ENCODE assay signal across 1 cellular context in the genomic region with DNA sequence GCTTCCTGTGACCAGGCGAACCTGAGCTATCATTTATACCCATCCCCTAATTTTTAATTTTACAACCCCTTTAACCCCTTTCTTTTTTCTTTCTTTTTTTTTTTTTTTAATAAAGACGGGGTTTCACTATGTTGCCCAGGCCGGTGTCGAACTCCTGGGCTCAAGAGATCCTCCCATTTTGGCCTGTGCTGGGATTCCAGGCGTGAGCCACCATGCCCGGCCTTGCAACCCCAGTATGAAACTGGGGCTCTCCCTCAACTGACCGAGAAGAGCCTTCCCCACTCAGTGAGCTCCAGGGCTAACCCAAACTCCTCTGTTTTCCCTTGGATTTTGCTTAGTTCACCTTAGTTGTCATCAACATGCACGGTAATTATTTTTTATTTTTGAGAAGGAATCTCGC.
TF ChIP-seq lines count a peak whose summit lies in the region.

No MANE protein-coding gene starts in this region.

TF ChIP-seq in neural cell, 6 proteins besides CTCF, POLR2A, EP300 and RAD21 (continued from another document):
- TF ChIP-seq EZH2 (IDR thresholded peaks at IDR 0.05; ENCODE audit: borderline replicate concordance, insufficient read depth, low read length, poor library complexity, severe bottlenecking) (no peak), MXI1 (conservative IDR thresholded peaks at IDR 0.05; ENCODE audit: poor library complexity, severe bottlenecking) (no peak)
TF ChIP-seq in neural cell: peak in this region for 0.
